In the genomic region with DNA sequence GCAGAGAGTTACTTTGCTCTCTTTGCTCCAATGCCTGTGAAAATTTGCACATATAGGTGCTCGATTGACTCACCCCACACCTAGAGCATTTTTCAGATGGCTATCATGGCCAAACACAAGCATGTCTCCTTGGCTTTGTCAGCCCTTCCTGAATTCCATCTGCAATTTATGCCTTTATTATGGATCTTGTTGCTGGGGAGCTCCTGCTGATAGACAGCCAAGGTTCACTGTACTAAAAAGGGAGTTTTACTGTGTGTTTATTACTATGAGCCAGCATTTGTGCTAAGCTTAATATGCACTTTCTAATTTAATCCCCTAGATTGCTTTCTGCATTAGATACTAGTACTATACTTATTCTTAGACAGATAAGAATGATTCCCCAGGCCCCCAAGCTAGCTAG, we compare ENCODE assay signal across 18 cellular contexts.
"Had no signal": no experiment of that assay in that cellular context is flagged by ENCODE, and none has a peak within 500 bp of the region (broad histone marks: within the 10 kb centered on the region; RNA-seq: fewer than 3 reads in every experiment).

No MANE protein-coding gene starts in this region.

- H3K4me1 ChIP-seq: heart left ventricle, parathyroid adenoma, right atrium auricular region, spleen, testis, tibial artery, vagina had no signal

- H3K9me3 ChIP-seq: right atrium auricular region, sigmoid colon, testis, tibial artery, vagina had no signal

- H3K9ac ChIP-seq: neural progenitor cell, parathyroid adenoma had no signal

- H3K27me3 ChIP-seq: heart left ventricle, neural progenitor cell, right atrium auricular region, sigmoid colon, spleen, testis, tibial artery, vagina had no signal

- H3K27ac ChIP-seq: heart left ventricle, neural progenitor cell, parathyroid adenoma, right atrium auricular region, spleen, testis, tibial artery, vagina had no signal

- H3K4me3 ChIP-seq: dorsolateral prefrontal cortex, heart left ventricle, lung, neural progenitor cell, right atrium auricular region, sigmoid colon, spleen, testis, tibial artery, vagina had no signal

- H3K36me3 ChIP-seq: heart left ventricle, right atrium auricular region, sigmoid colon, spleen, tibial artery, vagina had no signal

- H3K4me2 ChIP-seq: neural progenitor cell had no signal

- H3K79me2 ChIP-seq: parathyroid adenoma had no signal

- H2AFZ ChIP-seq: neural progenitor cell, parathyroid adenoma had no signal

- DNase-seq: cerebellar nuclear complex; dorsolateral prefrontal cortex; effector CD4-positive, alpha-beta T cell; heart left ventricle; hippocampal formation; naive thymus-derived CD4-positive, alpha-beta T cell; sigmoid colon; spleen; stimulated activated CD4-positive, alpha-beta T cell treated with anti-CD3 and anti-CD28 coated beads, Interleukin-4, amount 100 ng/mL, for 4 hours; stimulated activated naive CD8-positive, alpha-beta T cell treated with anti-CD3 and anti-CD28 coated beads, Interleukin-15, Interleukin-2, amounts not matched to agents 100 U/mL and 50 U/mL, for 24 hours; substantia nigra; testis; tibial artery had no signal
